1 cellular context compared by ENCODE assay signal in the genomic region with DNA sequence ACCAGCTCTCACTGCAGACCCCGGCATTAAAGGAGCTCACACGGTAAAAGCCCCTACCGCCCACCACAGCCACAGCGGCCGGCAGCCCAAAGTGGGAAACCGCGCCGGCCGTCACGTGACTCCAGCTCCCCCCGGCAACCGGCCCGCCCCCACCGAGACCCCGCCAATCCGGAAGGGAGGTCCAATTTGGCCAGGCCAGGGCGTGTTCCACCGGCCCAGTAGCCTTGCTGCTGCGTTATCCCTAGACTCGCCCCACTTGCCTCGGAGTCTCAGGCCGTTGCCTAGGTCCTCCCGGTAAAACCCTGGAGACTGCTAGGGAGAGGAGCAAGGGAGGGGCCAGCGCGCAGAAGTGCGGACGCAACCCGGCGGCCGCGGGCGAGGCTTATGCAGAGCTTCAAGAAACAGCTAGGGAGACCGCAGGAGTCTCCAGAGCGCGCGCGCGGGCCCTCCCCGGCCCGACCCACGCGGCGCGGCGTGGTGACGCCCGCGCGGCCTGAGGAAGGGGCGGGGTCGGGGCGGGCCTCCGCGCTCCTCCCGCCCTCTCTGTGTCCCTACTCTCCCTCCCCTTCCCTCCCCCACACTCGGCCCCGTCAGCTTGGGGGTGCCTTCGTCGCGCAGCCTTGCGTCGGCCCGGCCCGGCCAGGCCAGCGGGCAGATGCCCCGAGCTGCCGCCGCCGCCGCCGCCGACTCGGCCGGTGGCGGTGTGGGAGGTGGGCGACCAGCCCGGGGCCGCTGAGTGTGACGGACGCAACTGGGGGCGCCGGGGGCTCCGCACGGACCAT.
TF ChIP-seq lines count a peak whose summit lies in the region.

A gene with protein sequence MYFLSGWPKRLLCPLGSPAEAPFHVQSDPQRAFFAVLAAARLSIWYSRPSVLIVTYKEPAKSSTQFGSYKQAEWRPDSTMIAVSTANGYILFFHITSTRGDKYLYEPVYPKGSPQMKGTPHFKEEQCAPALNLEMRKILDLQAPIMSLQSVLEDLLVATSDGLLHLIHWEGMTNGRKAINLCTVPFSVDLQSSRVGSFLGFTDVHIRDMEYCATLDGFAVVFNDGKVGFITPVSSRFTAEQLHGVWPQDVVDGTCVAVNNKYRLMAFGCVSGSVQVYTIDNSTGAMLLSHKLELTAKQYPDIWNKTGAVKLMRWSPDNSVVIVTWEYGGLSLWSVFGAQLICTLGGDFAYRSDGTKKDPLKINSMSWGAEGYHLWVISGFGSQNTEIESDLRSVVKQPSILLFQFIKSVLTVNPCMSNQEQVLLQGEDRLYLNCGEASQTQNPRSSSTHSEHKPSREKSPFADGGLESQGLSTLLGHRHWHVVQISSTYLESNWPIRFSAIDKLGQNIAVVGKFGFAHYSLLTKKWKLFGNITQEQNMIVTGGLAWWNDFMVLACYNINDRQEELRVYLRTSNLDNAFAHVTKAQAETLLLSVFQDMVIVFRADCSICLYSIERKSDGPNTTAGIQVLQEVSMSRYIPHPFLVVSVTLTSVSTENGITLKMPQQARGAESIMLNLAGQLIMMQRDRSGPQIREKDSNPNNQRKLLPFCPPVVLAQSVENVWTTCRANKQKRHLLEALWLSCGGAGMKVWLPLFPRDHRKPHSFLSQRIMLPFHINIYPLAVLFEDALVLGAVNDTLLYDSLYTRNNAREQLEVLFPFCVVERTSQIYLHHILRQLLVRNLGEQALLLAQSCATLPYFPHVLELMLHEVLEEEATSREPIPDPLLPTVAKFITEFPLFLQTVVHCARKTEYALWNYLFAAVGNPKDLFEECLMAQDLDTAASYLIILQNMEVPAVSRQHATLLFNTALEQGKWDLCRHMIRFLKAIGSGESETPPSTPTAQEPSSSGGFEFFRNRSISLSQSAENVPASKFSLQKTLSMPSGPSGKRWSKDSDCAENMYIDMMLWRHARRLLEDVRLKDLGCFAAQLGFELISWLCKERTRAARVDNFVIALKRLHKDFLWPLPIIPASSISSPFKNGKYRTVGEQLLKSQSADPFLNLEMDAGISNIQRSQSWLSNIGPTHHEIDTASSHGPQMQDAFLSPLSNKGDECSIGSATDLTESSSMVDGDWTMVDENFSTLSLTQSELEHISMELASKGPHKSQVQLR (N-terminal part only) (plus strand): TSS at position 578 of the 782 bp plus-strand sequence. CDS start 203 bp downstream, at position 781.

TF ChIP-seq in neural cell, 6 proteins besides CTCF, POLR2A, EP300 and RAD21 (continued from another document):
- TF ChIP-seq, protein P1, sequence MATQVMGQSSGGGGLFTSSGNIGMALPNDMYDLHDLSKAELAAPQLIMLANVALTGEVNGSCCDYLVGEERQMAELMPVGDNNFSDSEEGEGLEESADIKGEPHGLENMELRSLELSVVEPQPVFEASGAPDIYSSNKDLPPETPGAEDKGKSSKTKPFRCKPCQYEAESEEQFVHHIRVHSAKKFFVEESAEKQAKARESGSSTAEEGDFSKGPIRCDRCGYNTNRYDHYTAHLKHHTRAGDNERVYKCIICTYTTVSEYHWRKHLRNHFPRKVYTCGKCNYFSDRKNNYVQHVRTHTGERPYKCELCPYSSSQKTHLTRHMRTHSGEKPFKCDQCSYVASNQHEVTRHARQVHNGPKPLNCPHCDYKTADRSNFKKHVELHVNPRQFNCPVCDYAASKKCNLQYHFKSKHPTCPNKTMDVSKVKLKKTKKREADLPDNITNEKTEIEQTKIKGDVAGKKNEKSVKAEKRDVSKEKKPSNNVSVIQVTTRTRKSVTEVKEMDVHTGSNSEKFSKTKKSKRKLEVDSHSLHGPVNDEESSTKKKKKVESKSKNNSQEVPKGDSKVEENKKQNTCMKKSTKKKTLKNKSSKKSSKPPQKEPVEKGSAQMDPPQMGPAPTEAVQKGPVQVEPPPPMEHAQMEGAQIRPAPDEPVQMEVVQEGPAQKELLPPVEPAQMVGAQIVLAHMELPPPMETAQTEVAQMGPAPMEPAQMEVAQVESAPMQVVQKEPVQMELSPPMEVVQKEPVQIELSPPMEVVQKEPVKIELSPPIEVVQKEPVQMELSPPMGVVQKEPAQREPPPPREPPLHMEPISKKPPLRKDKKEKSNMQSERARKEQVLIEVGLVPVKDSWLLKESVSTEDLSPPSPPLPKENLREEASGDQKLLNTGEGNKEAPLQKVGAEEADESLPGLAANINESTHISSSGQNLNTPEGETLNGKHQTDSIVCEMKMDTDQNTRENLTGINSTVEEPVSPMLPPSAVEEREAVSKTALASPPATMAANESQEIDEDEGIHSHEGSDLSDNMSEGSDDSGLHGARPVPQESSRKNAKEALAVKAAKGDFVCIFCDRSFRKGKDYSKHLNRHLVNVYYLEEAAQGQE (IDR thresholded peaks at IDR 0.05; ENCODE audit: borderline replicate concordance) = no peak
- TF ChIP-seq EZH2 (IDR thresholded peaks at IDR 0.05; ENCODE audit: borderline replicate concordance, insufficient read depth, low read length, poor library complexity, severe bottlenecking) = no peak
- peak; percentile 64 for TF ChIP-seq POLR2AphosphoS5 (IDR thresholded peaks at IDR 0.05)
TF ChIP-seq in neural cell: peak in this region for 2.
